In the genomic region with DNA sequence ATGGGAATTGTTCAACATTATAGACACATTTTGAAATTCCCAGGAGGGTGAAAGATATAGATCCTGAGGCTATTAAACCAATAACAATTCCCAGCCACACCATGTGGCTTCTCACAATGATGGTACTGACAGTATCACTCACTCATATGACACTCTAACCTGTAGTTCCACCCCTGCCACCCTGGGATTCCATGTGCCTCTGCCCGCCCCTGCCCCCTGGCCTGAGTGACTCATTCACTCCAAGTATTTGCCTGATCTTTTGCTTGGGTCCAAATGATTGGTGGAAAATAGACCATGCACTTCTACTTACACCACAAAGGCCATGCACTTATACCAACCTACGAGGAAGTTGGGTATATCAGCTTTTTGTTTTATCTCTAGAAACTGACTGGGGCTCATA, we compare ENCODE assay signal across 18 cellular contexts.
"Had no signal": no experiment of that assay in that cellular context is flagged by ENCODE, and none has a peak within 500 bp of the region (broad histone marks: within the 10 kb centered on the region; RNA-seq: fewer than 3 reads in every experiment).

No MANE protein-coding gene starts in this region.

- H3K36me3 ChIP-seq: cardiac muscle cell, lower lobe of right lung, neutrophil, pancreas, thoracic aorta had no signal

- H3K4me1 ChIP-seq: lower lobe of right lung, pancreas had no signal

- H3K9me3 ChIP-seq: lower lobe of right lung, neutrophil, pancreas, thoracic aorta had no signal

- H3K4me2 ChIP-seq: smooth muscle cell had no signal

- H3K27ac ChIP-seq: cardiac muscle cell, lower lobe of right lung, neutrophil, pancreas, thoracic aorta had no signal

- H3K27me3 ChIP-seq: cardiac muscle cell, neutrophil, pancreas had no signal

- ATAC-seq: left colon; lower lobe of right lung; natural killer cell; pancreas; sciatic nerve; stimulated activated naive B cell treated with anti-CD40 and anti-IgM and Interleukin-4, amounts not matched to agents 10 μg/mL and 1 μg/mL and 100 μg/mL, for 72 hours had no signal

- H3K4me3 ChIP-seq: cardiac muscle cell, lower lobe of right lung, pancreas, smooth muscle cell, thoracic aorta had no signal

- DNase-seq: activated B cell treated with CpG ODN at 0.5 μM for 24 hours; activated CD4-positive, alpha-beta memory T cell treated with anti-CD3 and anti-CD28 coated beads for 36 hours; activated CD4-positive, alpha-beta T cell treated with anti-CD3 and anti-CD28 coated beads for 4 hours; activated T-cell treated with anti-CD3 and anti-CD28 coated beads for 4 hours; amniotic stem cell; effector memory CD4-positive, alpha-beta T cell; hippocampal formation; left colon; lower lobe of right lung; natural killer cell; pancreas; stimulated activated CD4-positive, alpha-beta T cell treated with anti-CD3 and anti-CD28 coated beads, Interleukin-4, amount 100 ng/mL, for 24 hours; stimulated activated naive B cell treated with anti-CD40 and anti-IgM and Interleukin-4, amounts not matched to agents 10 μg/mL and 1 μg/mL and 100 μg/mL, for 72 hours had no signal
